In genomic region chr2:24494415-24494814, GRCh38 we compare ENCODE assay signal across 2 cellular contexts.
TF ChIP-seq lines count a peak whose summit lies in the region.

No MANE protein-coding gene starts in this region.

TF ChIP-seq in H1, 55 proteins besides CTCF, POLR2A, EP300 and RAD21:
- TF ChIP-seq RFX5 (IDR thresholded peaks at IDR 0.05; ENCODE audit: borderline replicate concordance, low read depth, low read length) (no peak), SIX5 (IDR thresholded peaks at IDR 0.05; ENCODE audit: low read depth, low read length) (no peak), CREB1 (IDR thresholded peaks at IDR 0.05) (no peak), JUN (IDR thresholded peaks at IDR 0.05; ENCODE audit: low read depth, low read length) (no peak), FOSL1 (IDR thresholded peaks at IDR 0.05; ENCODE audit: insufficient read depth, low read depth, low read length) (no peak), NANOG (IDR thresholded peaks at IDR 0.05; ENCODE audit: insufficient read depth, low read depth, low read length, poor library complexity, severe bottlenecking) (no peak), SUZ12 (IDR thresholded peaks at IDR 0.05; ENCODE audit: low read length) (no peak), MAX (IDR thresholded peaks at IDR 0.05) (no peak), MAFK (IDR thresholded peaks at IDR 0.05; ENCODE audit: low read depth, low read length) (no peak), SP4 (IDR thresholded peaks at IDR 0.05; ENCODE audit: low read length) (no peak), CHD2 (IDR thresholded peaks at IDR 0.05; ENCODE audit: low read length) (no peak), ATF3 (IDR thresholded peaks at IDR 0.05; ENCODE audit: insufficient read depth, low read depth, low read length) (no peak)

TF ChIP-seq in neural cell, 6 proteins besides CTCF, POLR2A, EP300 and RAD21:
- TF ChIP-seq TAF1 (IDR thresholded peaks at IDR 0.05; ENCODE audit: low read depth) (no peak), POLR2AphosphoS5 (IDR thresholded peaks at IDR 0.05) (no peak), MXI1 (conservative IDR thresholded peaks at IDR 0.05; ENCODE audit: poor library complexity, severe bottlenecking) (no peak), REST (IDR thresholded peaks at IDR 0.05; ENCODE audit: borderline replicate concordance) (no peak), EZH2 (IDR thresholded peaks at IDR 0.05; ENCODE audit: borderline replicate concordance, insufficient read depth, low read length, poor library complexity, severe bottlenecking) (no peak), SMC3 (conservative IDR thresholded peaks at IDR 0.05; ENCODE audit: poor library complexity) (no peak)
